18 cellular contexts compared by ENCODE assay signal in genomic region chr2:220192994-220193753, GRCh38.
A peak's percentile ranks its signal among the peaks of the same experiment; 100 is the strongest.
DNase-seq lines count a peak whose midpoint lies in the region; TF ChIP-seq lines count a peak whose summit lies in the region.
"Had no signal": no experiment of that assay in that cellular context is flagged by ENCODE, and none has a peak within 500 bp of the region (broad histone marks: within the 10 kb centered on the region; RNA-seq: fewer than 3 reads in every experiment).

No MANE protein-coding gene starts in this region.

- no peak for TF ChIP-seq CTCF in brain microvascular endothelial cell (IDR thresholded peaks at IDR 0.05; ENCODE audit: low read depth, low read length, missing control alignments)
- TF ChIP-seq CTCF in GM20000 (IDR thresholded peaks at IDR 0.05; ENCODE audit: extremely low read depth, missing control alignments): no peak

- in situ Hi-C loops in brain microvascular endothelial cell (cut with HindIII; ENCODE audit: low pct_ligation_motif_present, low sequenced_read_pairs): no loop called here

- no peaks in the 10 kb centered on the region for H3K36me3 ChIP-seq in MG63
- no peaks in the 10 kb centered on the region for H3K36me3 ChIP-seq in brain microvascular endothelial cell (replicated peaks)
- H3K36me3 ChIP-seq: gastrocnemius medialis, ovary had no signal

- H3K4me3 ChIP-seq in MG63 (no peak overlapping the region), brain microvascular endothelial cell (ENCODE audit: low read depth, low read length) (no peak overlapping the region)
- H3K4me3 ChIP-seq: gastrocnemius medialis, GM23248, ovary had no signal

- DNase-seq in Daoy (ENCODE audit: low read depth) (peak; percentile 35), MG63 (peak; percentile 53), brain microvascular endothelial cell (peak; percentile 5), kidney tubule cell (ENCODE audit: low spot score) (peak; percentile 77), C1 segment of cervical spinal cord (lab: John Stamatoyannopoulos, UW) (no peak), SIG-M5 (lab: John Stamatoyannopoulos, UW) (no peak), GM20000 (ENCODE audit: low spot score) (no peak)
- DNase-seq in activated effector memory CD4-positive, alpha-beta T cell treated with Interleukin-2 at 50 U/mL for 16 hours: no peak
- DNase-seq: activated CD4-positive, CD25-positive, alpha-beta regulatory T cell; amniotic stem cell; gastrocnemius medialis; Karpas-422; NCI-H2227 treated with DMSO at 0.1 percent for 48 hours; ovary; SHP77; stimulated activated CD4-positive, alpha-beta T cell treated with anti-CD3 and anti-CD28 coated beads, Interleukin-4, amount 100 ng/mL, for 4 hours; T-helper 2 cell had no signal

- H3K27me3 ChIP-seq in MG63 (no peaks in the 10 kb centered on the region), brain microvascular endothelial cell (replicated peaks) (no peaks in the 10 kb centered on the region)
- H3K27me3 ChIP-seq: gastrocnemius medialis, ovary had no signal

- peaks cover 4% of the 10 kb centered on the region; the same call in 1 of the 2 replicates for H3K9me3 ChIP-seq in MG63
- H3K9me3 ChIP-seq: gastrocnemius medialis, ovary had no signal

- no peak overlapping the region for H3K27ac ChIP-seq in brain microvascular endothelial cell
- H3K27ac ChIP-seq: gastrocnemius medialis, GM23248, ovary had no signal

Comparison
In these comparisons a context has a peak if more than half of its experiments do, and no peak if none do; other contexts are left out.
1. DNase-seq: peak in Daoy (single experiment), MG63 (single experiment), brain microvascular endothelial cell (single experiment) and kidney tubule cell (single experiment); none in C1 segment of cervical spinal cord (0 of 14), SIG-M5 (single experiment), activated effector memory CD4-positive, alpha-beta T cell treated with Interleukin-2 at 50 U/mL for 16 hours (single experiment) and GM20000 (single experiment).